In genomic region chr11:68848429-68848828, GRCh38 we compare ENCODE assay signal across 19 cellular contexts. TPM values are rescaled to one million over a fixed set of nuclear protein-coding genes. Genes with fewer than 3 reads are reported as not detected.
DNase-seq lines count a peak whose midpoint lies in the region; ATAC-seq, FAIRE-seq and TF ChIP-seq lines count a peak whose summit lies in the region.
"Had no signal": no experiment of that assay in that cellular context is flagged by ENCODE, and none has a peak within 500 bp of the region (broad histone marks: within the 10 kb centered on the region; RNA-seq: fewer than 3 reads in every experiment).

No MANE protein-coding gene starts in this region.

- no peak overlapping the region for H2AFZ ChIP-seq in H1 (ENCODE audit: low read length)
- H2AFZ ChIP-seq: GM23248 had no signal

- ATAC-seq in left ventricle myocardium superior: no peak
- ATAC-seq: CD8-positive, alpha-beta T cell; HepG2 had no signal

- 91% methylated on average over 13 of the region's 15 CpGs; no CpG with 5 or more reads in 1 of the 2 experiments for WGBS in H1 (ENCODE audit: extremely low coverage in 1 of 2, insufficient coverage in 1 of 2, insufficient read length in 1 of 2, insufficient replicate concordance in 2 of 2, low coverage in 1 of 2, low lambda C conversion rate in 2 of 2, missing lambda C conversion rate in 1 of 2), 2 experiments

- no peak overlapping the region for H2BK120ac ChIP-seq in H1 (replicated peaks; ENCODE audit: low read depth, low read length)

- POLR2A ChIA-PET in H1 (lab: Charles Lee; ENCODE audit: partially characterized antibody): no interaction called here

- H2BK5ac ChIP-seq in H1 (ENCODE audit: low read depth, low read length): no peak overlapping the region

- CTCF ChIA-PET in H1 (lab: Charles Lee; ENCODE audit: partially characterized antibody): interaction anchor here (1.3 to 1.6 kb wide), 2 partner anchors 18 to 21 kb away, joined by 3 to 4 read pairs; no protein-coding TSS in a partner anchor

- H3K79me2 ChIP-seq in H1 (ENCODE audit: control insufficient read depth in 1 of 2, insufficient read depth in 2 of 2, low read length in 2 of 2): no peaks in the 10 kb centered on the region

- no peak overlapping the region for H3K4me3 ChIP-seq in right atrium auricular region
- H3K4me3 ChIP-seq in H1 (ENCODE audit: extremely low read depth in 1 of 4, insufficient read depth in 2 of 4, low read depth in 3 of 4, low read length in 4 of 4): no peak overlapping the region
- H3K4me3 ChIP-seq: BLaER1, GM23248 had no signal

- H3K27me3 ChIP-seq in right atrium auricular region (no peaks in the 10 kb centered on the region), H1 (replicated peaks in 1 of 4; ENCODE audit: control insufficient read depth in 3 of 4, extremely low read depth in 1 of 4, insufficient read depth in 3 of 4, low read length in 3 of 4) (peaks cover 10 to 34% (median 22%) of the 10 kb centered on the region in 4 experiments)

- intact Hi-C loops in left ventricle myocardium superior (cut with micrococcal nuclease): no loop called here
- intact Hi-C loops in posterior vena cava (cut with DNase I): no loop called here

- TF ChIP-seq RAD21 in H1 (IDR thresholded peaks at IDR 0.05 in 1 of 2, conservative IDR thresholded peaks at IDR 0.05 in 1 of 2; ENCODE audit: low read depth in 2 of 2, low read length in 2 of 2): no peak

- no peak overlapping the region for H3K14ac ChIP-seq in H1 (ENCODE audit: insufficient read length)

- no peak overlapping the region for H4K5ac ChIP-seq in H1 (ENCODE audit: insufficient read length, low read depth, low read length)

- no peak overlapping the region for H3K56ac ChIP-seq in H1 (replicated peaks; ENCODE audit: insufficient read length, low read depth, low read length)

- H3K4ac ChIP-seq in H1 (replicated peaks; ENCODE audit: insufficient read length, low read depth, low read length): no peak overlapping the region

- peaks cover 3% of the 10 kb centered on the region; the same call in 1 of the 2 replicates for H3K23me2 ChIP-seq in H1 (ENCODE audit: low read depth, low read length)

- H3K9me3 ChIP-seq in right atrium auricular region (no peaks in the 10 kb centered on the region), H1 (ENCODE audit: insufficient read depth in 2 of 2, low read depth in 1 of 2, low read length in 1 of 2) (no peaks in the 10 kb centered on the region)
- H3K9me3 ChIP-seq: BLaER1 had no signal

- H2BK20ac ChIP-seq in H1 (ENCODE audit: low read length): no peak overlapping the region

- no peak overlapping the region for H3K27ac ChIP-seq in right atrium auricular region
- no peak overlapping the region for H3K27ac ChIP-seq in H1 (ENCODE audit: low read depth, low read length)
- H3K27ac ChIP-seq: BLaER1, GM23248 had no signal

- TF ChIP-seq CTCF in right atrium auricular region (IDR thresholded peaks at IDR 0.05) (no peak), H1 (IDR thresholded peaks at IDR 0.05; ENCODE audit: control extremely low read depth in 1 of 3, insufficient read depth in 1 of 3, low read depth in 1 of 3, low read length in 3 of 3) (no peak)

- peaks cover 0 to under 1% of the 10 kb centered on the region in 2 experiments for H4K20me1 ChIP-seq in H1 (replicated peaks in 1 of 2; ENCODE audit: control insufficient read depth in 1 of 2, insufficient read depth in 2 of 2, low read length in 2 of 2)
- H4K20me1 ChIP-seq: BLaER1 had no signal

- H3K23ac ChIP-seq in H1 (ENCODE audit: insufficient read length): no peak overlapping the region

- peak overlapping the region; percentile 96; the same call in 1 of the 2 replicates for H2AK5ac ChIP-seq in H1 (ENCODE audit: low read depth, low read length)

- peaks cover 0 to 12% of the 10 kb centered on the region in 2 donors for H3K4me1 ChIP-seq in right atrium auricular region
- peaks cover 0 to 3% (median 1%) of the 10 kb centered on the region in 4 experiments; a peak in 5 of 7 replicates for H3K4me1 ChIP-seq in H1 (replicated peaks in 1 of 4; ENCODE audit: control insufficient read depth in 3 of 4, insufficient read depth in 4 of 4, low read length in 3 of 4)

- H2BK12ac ChIP-seq in H1 (ENCODE audit: low read depth, low read length): no peak overlapping the region; the same call in 1 of the 2 replicates

- no peak overlapping the region for H3K4me2 ChIP-seq in H1 (ENCODE audit: insufficient read depth in 1 of 2, low read depth in 2 of 2, low read length in 2 of 2)
- H3K4me2 ChIP-seq: BLaER1 had no signal

- no peak for FAIRE-seq in H1 (lab: Jason Lieb, UNC)
- FAIRE-seq: GM19239, H54, HepG2 had no signal

- DNase-seq in left ventricle myocardium superior (peak; percentile 7), right atrium auricular region (ENCODE audit: low spot score) (no peak), H1 (ENCODE audit: low read depth in 1 of 2, low spot score in 2 of 2) (no peak), posterior vena cava (ENCODE audit: low spot score) (peak; percentile 7), NCI-H748 (lab: John Stamatoyannopoulos, UW; ENCODE audit: unreplicated experiment) (no peak), mucosa of gallbladder (ENCODE audit: low spot score) (no peak)
- no peak for DNase-seq in activated effector memory CD4-positive, alpha-beta T cell treated with anti-CD3 and anti-CD28 coated beads, Interleukin-2, amount 50 U/mL, for 16 hours
- DNase-seq: 8988T; Calu3; CD8-positive, alpha-beta T cell; DMS79 treated with DMSO at 0.1 percent for 48 hours; GF-D8; GM23248; HCEC 1CT; HFFc6 had no signal

- no peak overlapping the region for H4K91ac ChIP-seq in H1 (replicated peaks; ENCODE audit: insufficient read length, low read length)

- no peak overlapping the region for H4K8ac ChIP-seq in H1 (ENCODE audit: extremely low read depth, insufficient read depth, low read length)

- H3K36me3 ChIP-seq in right atrium auricular region (no peaks in the 10 kb centered on the region), H1 (ENCODE audit: control insufficient read depth in 2 of 4, insufficient read depth in 4 of 4, low read length in 3 of 4) (no peaks in the 10 kb centered on the region)
- H3K36me3 ChIP-seq: BLaER1 had no signal

- no peak overlapping the region for H2BK15ac ChIP-seq in H1 (ENCODE audit: low read length)

- no peak overlapping the region for H3K9ac ChIP-seq in H1 (replicated peaks in 1 of 4; ENCODE audit: extremely low read depth in 1 of 4, low read depth in 3 of 4, low read length in 3 of 4)
- H3K9ac ChIP-seq: BLaER1, GM23248 had no signal

- no peak for TF ChIP-seq POLR2A in H1 (IDR thresholded peaks at IDR 0.05; ENCODE audit: control extremely low read depth in 1 of 2, low read depth in 2 of 2, low read length in 2 of 2)

- H3K79me1 ChIP-seq in H1 (ENCODE audit: low read depth, low read length): no peaks in the 10 kb centered on the region

- TF ChIP-seq EP300 in H1 (IDR thresholded peaks at IDR 0.05; ENCODE audit: borderline replicate concordance in 1 of 2, low read depth in 2 of 2, low read length in 2 of 2): no peak

- no peak overlapping the region for H3K18ac ChIP-seq in H1 (ENCODE audit: extremely low read depth, low read length)

TF ChIP-seq in H1, 55 proteins besides CTCF, POLR2A, EP300 and RAD21 (continues in another document):
- no peak for TF ChIP-seq TAF7 (optimal IDR thresholded peaks at IDR 0.05; ENCODE audit: borderline replicate concordance, low read depth, low read length)
- no peak for TF ChIP-seq MAFK (IDR thresholded peaks at IDR 0.05; ENCODE audit: low read depth, low read length)
- TF ChIP-seq POU5F1 (IDR thresholded peaks at IDR 0.05; ENCODE audit: low read depth, low read length): no peak
- TF ChIP-seq RXRA (IDR thresholded peaks at IDR 0.05; ENCODE audit: insufficient read depth, low read depth, low read length): no peak
- no peak for TF ChIP-seq CEBPB (IDR thresholded peaks at IDR 0.05; ENCODE audit: low read depth, low read length)
- TF ChIP-seq CBX5 (IDR thresholded peaks at IDR 0.05; ENCODE audit: low read depth, low read length): no peak

RNA-seq across cellular contexts. Expression of gene CPT1A, which starts 6.7 kb away (rescaled TPM):
- total RNA-seq in left ventricle myocardium superior (81.7 TPM), right atrium auricular region (10 to 100 TPM; 53.1 to 56.3 TPM), posterior vena cava (100 to 1,000 TPM in 1 of 2 donors, 10 to 100 TPM in 1; 62.3 to 127 TPM), mucosa of gallbladder (102 TPM)
- 9.6 and 12.2 TPM in 2 replicates for total RNA-seq in H1 (2021; fragmentation: NEBNext Ultra II Directional; extraction: Animal tissue kit (Norgen Biotek cat#: 25700))
- polyA plus RNA-seq in H1 (2011; rRNA removed): 2.9 and 3.8 TPM in 2 replicates
- polyA plus RNA-seq in H1 (2011; cell fraction: cytosol; rRNA removed): 3.0 TPM
- polyA plus RNA-seq in H1 (2011; cell fraction: nucleus; rRNA removed): 5.9 TPM
- polyA plus RNA-seq in H1 (2012, experiment 1 of 2): 5.4 to 7.2 TPM (median 6.1 TPM) in 4 replicates
- polyA plus RNA-seq in H1 (2012, experiment 2 of 2): 2.6 TPM
- polyA plus RNA-seq in H1 (2013, experiment 1 of 2): 9.5 TPM
- polyA plus RNA-seq in H1 (2013, experiment 2 of 2): 10.8 TPM
- polyA minus RNA-seq in H1 (2011; rRNA and poly(A)+ RNA removed): 9.7 and 10.9 TPM in 2 replicates
- polyA minus RNA-seq in H1 (2011; cell fraction: cytosol; rRNA and poly(A)+ RNA removed): 5.1 TPM
- 6.4 TPM for polyA minus RNA-seq in H1 (2011; cell fraction: nucleus; rRNA and poly(A)+ RNA removed)

RNA-seq across cellular contexts. Expression of gene MRPL21, which starts 55.2 kb away (rescaled TPM):
- total RNA-seq in left ventricle myocardium superior (106 TPM), right atrium auricular region (10 to 100 TPM; 63.2 to 87.3 TPM), posterior vena cava (10 to 100 TPM; 44.9 to 47.5 TPM), mucosa of gallbladder (41.4 TPM)
- total RNA-seq in H1 (2021; fragmentation: NEBNext Ultra II Directional; extraction: Animal tissue kit (Norgen Biotek cat#: 25700)): 103 and 107 TPM in 2 replicates
- 72.0 and 102 TPM in 2 replicates for polyA plus RNA-seq in H1 (2011; rRNA removed)
- 103 TPM for polyA plus RNA-seq in H1 (2011; cell fraction: cytosol; rRNA removed)
- 65.0 TPM for polyA plus RNA-seq in H1 (2011; cell fraction: nucleus; rRNA removed)
- polyA plus RNA-seq in H1 (2012, experiment 1 of 2): 87.9 to 110 TPM (median 103 TPM) in 4 replicates
- polyA plus RNA-seq in H1 (2012, experiment 2 of 2): 154 TPM
- 114 TPM for polyA plus RNA-seq in H1 (2013, experiment 1 of 2)
- polyA plus RNA-seq in H1 (2013, experiment 2 of 2): 114 TPM
- 33.9 and 40.8 TPM in 2 replicates for polyA minus RNA-seq in H1 (2011; rRNA and poly(A)+ RNA removed)
- 27.4 TPM for polyA minus RNA-seq in H1 (2011; cell fraction: cytosol; rRNA and poly(A)+ RNA removed)
- 44.7 TPM for polyA minus RNA-seq in H1 (2011; cell fraction: nucleus; rRNA and poly(A)+ RNA removed)

RNA-seq across cellular contexts. Expression of gene IGHMBP2, which starts 55.3 kb away (rescaled TPM):
- total RNA-seq in left ventricle myocardium superior: 14.7 TPM
- total RNA-seq in right atrium auricular region: 1 to 10 TPM; 8.5 to 8.8 TPM
- 17.6 and 19.1 TPM in 2 replicates for total RNA-seq in H1 (2021; fragmentation: NEBNext Ultra II Directional; extraction: Animal tissue kit (Norgen Biotek cat#: 25700))
- polyA plus RNA-seq in H1 (2011; rRNA removed): 8.4 and 11.5 TPM in 2 replicates
- 8.8 TPM for polyA plus RNA-seq in H1 (2011; cell fraction: cytosol; rRNA removed)
- 43.3 TPM for polyA plus RNA-seq in H1 (2011; cell fraction: nucleus; rRNA removed)
- 12.0 to 13.5 TPM (median 12.3 TPM) in 4 replicates for polyA plus RNA-seq in H1 (2012, experiment 1 of 2)
- 9.2 TPM for polyA plus RNA-seq in H1 (2012, experiment 2 of 2)
- 8.5 TPM for polyA plus RNA-seq in H1 (2013, experiment 1 of 2)
- 8.0 TPM for polyA plus RNA-seq in H1 (2013, experiment 2 of 2)
- 22.9 and 25.7 TPM in 2 replicates for polyA minus RNA-seq in H1 (2011; rRNA and poly(A)+ RNA removed)
- 15.8 TPM for polyA minus RNA-seq in H1 (2011; cell fraction: cytosol; rRNA and poly(A)+ RNA removed)
- 38.1 TPM for polyA minus RNA-seq in H1 (2011; cell fraction: nucleus; rRNA and poly(A)+ RNA removed)
- total RNA-seq in posterior vena cava: 10 to 100 TPM; 18.3 to 18.4 TPM
- 20.7 TPM for total RNA-seq in mucosa of gallbladder

Comparison
In these comparisons a context has a peak if more than half of its experiments do, and no peak if none do; other contexts are left out.
1. DNase-seq: peak in left ventricle myocardium superior (single experiment) and posterior vena cava (single experiment); none in right atrium auricular region (single experiment), H1 (0 of 2), activated effector memory CD4-positive, alpha-beta T cell treated with anti-CD3 and anti-CD28 coated beads, Interleukin-2, amount 50 U/mL, for 16 hours (single experiment), NCI-H748 (single experiment) and mucosa of gallbladder (single experiment).